In genomic region chr3:49904448-49904847, GRCh38 we compare ENCODE assay signal across 16 cellular contexts. TPM values are rescaled to one million over a fixed set of nuclear protein-coding genes. Genes with fewer than 3 reads are reported as not detected.
A peak's percentile ranks its signal among the peaks of the same experiment; 100 is the strongest.
DNase-seq lines count a peak whose midpoint lies in the region; ATAC-seq and TF ChIP-seq lines count a peak whose summit lies in the region.
"Not testable (repeated sequence)": the region's sequence is repeated elsewhere in the genome, so short reads cannot be mapped to it uniquely, and the experiment has no call there.
"Had no signal": no experiment of that assay in that cellular context is flagged by ENCODE, and none has a peak within 500 bp of the region (broad histone marks: within the 10 kb centered on the region; RNA-seq: fewer than 3 reads in every experiment).

No MANE protein-coding gene starts in this region.

- not testable (repeated sequence) for H3K27me3 ChIP-seq in CD4-positive, CD25-positive, alpha-beta regulatory T cell (ENCODE audit: control insufficient read depth, insufficient read depth, low read length); neuronal stem cell (ENCODE audit: control insufficient read depth in 3 of 3, insufficient read depth in 3 of 3, low read depth in 1 of 3, low read length in 3 of 3); upper lobe of right lung

- not testable (repeated sequence) for H3K79me1 ChIP-seq in neuronal stem cell (ENCODE audit: low read depth, low read length)

- H2BK5ac ChIP-seq in neuronal stem cell (ENCODE audit: low read length): not testable (repeated sequence)

- H2BK12ac ChIP-seq in neuronal stem cell (ENCODE audit: low read length): not testable (repeated sequence)

- peak overlapping the region in 3 of 4 donors; percentile 86 to 88 (median 87) for H3K4me3 Mint-ChIP-seq in CD4-positive, CD25-positive, alpha-beta regulatory T cell
- H3K4me3 Mint-ChIP-seq in IgD-negative memory B cell: peak overlapping the region in 3 of 4 donors; percentile 86 to 95 (median 94)
- H3K4me3 Mint-ChIP-seq in T-helper 1 cell treated with Interleukin-12 subunit alpha and Interleukin-12 subunit beta and Interleukin-4 antibody, amounts not matched to agents 30 μg/mL and 1 μg/mL, for 36 hours: not testable (repeated sequence)
- H3K4me3 Mint-ChIP-seq in activated T-cell treated with anti-CD3 and anti-CD28 coated beads, Interleukin-2, amount 50 U/mL, for 72 hours: peak overlapping the region; percentile 84 to 91
- H3K4me3 Mint-ChIP-seq in central memory CD8-positive, alpha-beta T cell: peak overlapping the region; percentile 76

- H4K91ac ChIP-seq in neuronal stem cell (ENCODE audit: low read depth, low read length, poor library complexity): not testable (repeated sequence)

- H3K4me1 Mint-ChIP-seq in CD4-positive, CD25-positive, alpha-beta regulatory T cell: peaks cover 13 to 40% (median 19%) of the 10 kb centered on the region in 4 donors
- peaks cover 15 to 18% (median 17%) of the 10 kb centered on the region in 3 donors for H3K4me1 Mint-ChIP-seq in IgD-negative memory B cell
- H3K4me1 Mint-ChIP-seq in T-helper 1 cell treated with Interleukin-12 subunit alpha and Interleukin-12 subunit beta and Interleukin-4 antibody, amounts not matched to agents 30 μg/mL and 1 μg/mL, for 36 hours (ENCODE audit: low read depth): peaks cover 25% of the 10 kb centered on the region
- H3K4me1 Mint-ChIP-seq in activated T-cell treated with anti-CD3 and anti-CD28 coated beads, Interleukin-2, amount 50 U/mL, for 72 hours (ENCODE audit: low read depth): peaks cover 15% of the 10 kb centered on the region
- H3K4me1 Mint-ChIP-seq in central memory CD8-positive, alpha-beta T cell: peaks cover 19% of the 10 kb centered on the region

- TF ChIP-seq CTCF in upper lobe of right lung (IDR thresholded peaks at IDR 0.05): not testable (repeated sequence)

- peak overlapping the region; percentile 70 for H2BK15ac ChIP-seq in neuronal stem cell (ENCODE audit: low read length)

- peak overlapping the region in 2 of 3 donors; percentile 88 to 96 for H3K27ac Mint-ChIP-seq in CD4-positive, CD25-positive, alpha-beta regulatory T cell
- not testable (repeated sequence) for H3K27ac Mint-ChIP-seq in IgD-negative memory B cell; activated T-cell treated with anti-CD3 and anti-CD28 coated beads, Interleukin-2, amount 50 U/mL, for 72 hours
- H3K27ac Mint-ChIP-seq in T-helper 1 cell treated with Interleukin-12 subunit alpha and Interleukin-12 subunit beta and Interleukin-4 antibody, amounts not matched to agents 30 μg/mL and 1 μg/mL, for 36 hours: peak overlapping the region; percentile 85
- H3K27ac Mint-ChIP-seq in central memory CD8-positive, alpha-beta T cell (ENCODE audit: low read depth): peak overlapping the region; percentile 62

- DNase-seq in CD4-positive, CD25-positive, alpha-beta regulatory T cell; activated T-cell treated with anti-CD3 and anti-CD28 coated beads, Interleukin-2, amount 50 U/mL, for 72 hours; central memory CD8-positive, alpha-beta T cell (ENCODE audit: low spot score in 2 of 2); neuronal stem cell (ENCODE audit: low spot score); upper lobe of right lung: not testable (repeated sequence)
- DNase-seq in islet precursor cell: peak; percentile 48

- H3K23ac ChIP-seq in neuronal stem cell (ENCODE audit: low read depth, low read length, poor library complexity): not testable (repeated sequence)

- H3K36me3 ChIP-seq in CD4-positive, CD25-positive, alpha-beta regulatory T cell (ENCODE audit: control insufficient read depth, insufficient read depth, low read length); neuronal stem cell (replicated peaks in 1 of 2; ENCODE audit: control insufficient read depth in 2 of 2, insufficient read depth in 2 of 2, low read length in 2 of 2); upper lobe of right lung: not testable (repeated sequence)

- not testable (repeated sequence) for H3K36me3 Mint-ChIP-seq in CD4-positive, CD25-positive, alpha-beta regulatory T cell; IgD-negative memory B cell; T-helper 1 cell treated with Interleukin-12 subunit alpha and Interleukin-12 subunit beta and Interleukin-4 antibody, amounts not matched to agents 30 μg/mL and 1 μg/mL, for 36 hours (ENCODE audit: low read depth); activated T-cell treated with anti-CD3 and anti-CD28 coated beads, Interleukin-2, amount 50 U/mL, for 72 hours (ENCODE audit: insufficient read depth in 2 of 2); central memory CD8-positive, alpha-beta T cell (ENCODE audit: insufficient read depth)

- intact Hi-C loops in upper lobe of right lung (cut with DNase I): not testable (repeated sequence)

- not testable (repeated sequence) for H3K27me3 Mint-ChIP-seq in CD4-positive, CD25-positive, alpha-beta regulatory T cell; IgD-negative memory B cell; T-helper 1 cell treated with Interleukin-12 subunit alpha and Interleukin-12 subunit beta and Interleukin-4 antibody, amounts not matched to agents 30 μg/mL and 1 μg/mL, for 36 hours (ENCODE audit: low read depth); activated T-cell treated with anti-CD3 and anti-CD28 coated beads, Interleukin-2, amount 50 U/mL, for 72 hours (ENCODE audit: low read depth); central memory CD8-positive, alpha-beta T cell

- H3K4ac ChIP-seq in neuronal stem cell (ENCODE audit: low read length): not testable (repeated sequence)

- H4K8ac ChIP-seq in neuronal stem cell (ENCODE audit: low read depth, low read length): not testable (repeated sequence)

- H3K9ac ChIP-seq in neuronal stem cell (ENCODE audit: low read depth, low read length, poor library complexity): not testable (repeated sequence)

- not testable (repeated sequence) for H3K4me2 ChIP-seq in neuronal stem cell (ENCODE audit: insufficient read depth, low read length, poor library complexity, severe bottlenecking)

- H3K18ac ChIP-seq in neuronal stem cell (ENCODE audit: low read length): not testable (repeated sequence)

- not testable (repeated sequence) for ATAC-seq in CD4-positive, CD25-positive, alpha-beta regulatory T cell (ENCODE audit: low read depth in 2 of 2); activated T-cell treated with anti-CD3 and anti-CD28 coated beads, Interleukin-2, amount 50 U/mL, for 72 hours (replicated peaks in 1 of 2); central memory CD8-positive, alpha-beta T cell (replicated peaks; ENCODE audit: extremely low read depth, poor library complexity, severe bottlenecking); upper lobe of right lung

- not testable (repeated sequence) for H3K4me3 ChIP-seq in CD4-positive, CD25-positive, alpha-beta regulatory T cell (ENCODE audit: low read depth, low read length); neuronal stem cell (ENCODE audit: low read length in 2 of 2)
- H3K4me3 ChIP-seq in upper lobe of right lung: peak overlapping the region; percentile 45

- not testable (repeated sequence) for H3K9me3 ChIP-seq in CD4-positive, CD25-positive, alpha-beta regulatory T cell (ENCODE audit: control insufficient read depth in 2 of 2, low read length in 2 of 2); neuronal stem cell (replicated peaks in 1 of 2; ENCODE audit: control insufficient read depth in 2 of 2, insufficient read depth in 1 of 2, low read depth in 1 of 2, low read length in 2 of 2); upper lobe of right lung

- peak overlapping the region; percentile 47 for H3K27ac ChIP-seq in CD4-positive, CD25-positive, alpha-beta regulatory T cell (ENCODE audit: insufficient read depth, low read length, poor library complexity, severe bottlenecking)
- not testable (repeated sequence) for H3K27ac ChIP-seq in neuronal stem cell (replicated peaks; ENCODE audit: low read length); upper lobe of right lung

- not testable (repeated sequence) for H2BK120ac ChIP-seq in neuronal stem cell (ENCODE audit: low read depth, low read length)

- H2AFZ ChIP-seq in neuronal stem cell (ENCODE audit: low read length): not testable (repeated sequence)

- not testable (repeated sequence) for H2AK5ac ChIP-seq in neuronal stem cell (ENCODE audit: low read depth, low read length)

- not testable (repeated sequence) for H3K9me3 Mint-ChIP-seq in CD4-positive, CD25-positive, alpha-beta regulatory T cell; IgD-negative memory B cell; T-helper 1 cell treated with Interleukin-12 subunit alpha and Interleukin-12 subunit beta and Interleukin-4 antibody, amounts not matched to agents 30 μg/mL and 1 μg/mL, for 36 hours; activated T-cell treated with anti-CD3 and anti-CD28 coated beads, Interleukin-2, amount 50 U/mL, for 72 hours; central memory CD8-positive, alpha-beta T cell

- not testable (repeated sequence) for H3K14ac ChIP-seq in neuronal stem cell (ENCODE audit: low read length)

- WGBS in neuronal stem cell (ENCODE audit: extremely low coverage in 2 of 2, insufficient read length in 2 of 2, insufficient replicate concordance in 1 of 2), 2 donors: no CpG with 5 or more reads among the region's 13 CpGs

- peaks cover 26% of the 10 kb centered on the region for H3K4me1 ChIP-seq in CD4-positive, CD25-positive, alpha-beta regulatory T cell (ENCODE audit: control insufficient read depth, insufficient read depth, low read length, poor library complexity, severe bottlenecking)
- not testable (repeated sequence) for H3K4me1 ChIP-seq in neuronal stem cell (ENCODE audit: control insufficient read depth in 2 of 2, insufficient read depth in 1 of 2, low read depth in 1 of 2, low read length in 2 of 2)
- peaks cover 44% of the 10 kb centered on the region for H3K4me1 ChIP-seq in upper lobe of right lung

RNA-seq across cellular contexts. Expression of gene MST1R, which starts 0.8 kb away (rescaled TPM):
- total RNA-seq in CD4-positive, CD25-positive, alpha-beta regulatory T cell: 2.0 TPM
- under 1 TPM in 2 of 4 donors, not detected in 2; 0.25 to 0.31 TPM for polyA plus RNA-seq in CD4-positive, CD25-positive, alpha-beta regulatory T cell
- polyA plus RNA-seq in IgD-negative memory B cell: 1.2 TPM
- total RNA-seq in activated T-cell treated with anti-CD3 and anti-CD28 coated beads, Interleukin-2, amount 50 U/mL, for 72 hours: 1 to 10 TPM in 1 of 2 donors, under 1 TPM in 1; 0.84 to 2.4 TPM
- 0.81 TPM for polyA plus RNA-seq in neuronal stem cell (2013, experiment 1 of 2)
- polyA plus RNA-seq in neuronal stem cell (2013, experiment 2 of 2): 0.64 TPM
- total RNA-seq in upper lobe of right lung: 46.2 TPM

RNA-seq across cellular contexts. Expression of gene MON1A, which starts 25.2 kb away (rescaled TPM):
- total RNA-seq in CD4-positive, CD25-positive, alpha-beta regulatory T cell: 4.7 TPM
- polyA plus RNA-seq in CD4-positive, CD25-positive, alpha-beta regulatory T cell: 10 to 100 TPM; 14.9 to 20.1 (median 19.2) TPM
- polyA plus RNA-seq in IgD-negative memory B cell: 12.1 TPM
- total RNA-seq in activated T-cell treated with anti-CD3 and anti-CD28 coated beads, Interleukin-2, amount 50 U/mL, for 72 hours: 10 to 100 TPM in 1 of 2 donors, 1 to 10 TPM in 1; 9.1 to 12.0 TPM
- polyA plus RNA-seq in neuronal stem cell (2013, experiment 1 of 2): 5.6 TPM
- polyA plus RNA-seq in neuronal stem cell (2013, experiment 2 of 2): 5.6 TPM
- total RNA-seq in upper lobe of right lung: 10.2 TPM

RNA-seq across cellular contexts. Expression of gene CAMKV, which starts 34.7 kb away (rescaled TPM):
- total RNA-seq in CD4-positive, CD25-positive, alpha-beta regulatory T cell: not detected
- polyA plus RNA-seq in CD4-positive, CD25-positive, alpha-beta regulatory T cell: not detected
- not detected for polyA plus RNA-seq in IgD-negative memory B cell
- under 1 TPM in 1 of 2 donors, not detected in 1; 0.50 TPM for total RNA-seq in activated T-cell treated with anti-CD3 and anti-CD28 coated beads, Interleukin-2, amount 50 U/mL, for 72 hours
- 10.0 TPM for polyA plus RNA-seq in neuronal stem cell (2013, experiment 1 of 2)
- polyA plus RNA-seq in neuronal stem cell (2013, experiment 2 of 2): 9.6 TPM
- not detected for total RNA-seq in upper lobe of right lung
- total RNA-seq: cardiac septum, epithelial cell of proximal tubule, foreskin keratinocyte, GM23248, RPMI7951, smooth muscle cell had no signal
- polyA plus RNA-seq: AG04450, foreskin keratinocyte, smooth muscle cell, urinary bladder had no signal

RNA-seq across cellular contexts. Expression of gene RBM6, which starts 35.5 kb away (rescaled TPM):
- total RNA-seq in CD4-positive, CD25-positive, alpha-beta regulatory T cell: 142 TPM
- 10 to 100 TPM; 23.1 to 27.4 (median 24.7) TPM for polyA plus RNA-seq in CD4-positive, CD25-positive, alpha-beta regulatory T cell
- 65.1 TPM for polyA plus RNA-seq in IgD-negative memory B cell
- total RNA-seq in activated T-cell treated with anti-CD3 and anti-CD28 coated beads, Interleukin-2, amount 50 U/mL, for 72 hours: 10 to 100 TPM; 57.4 to 70.4 TPM
- polyA plus RNA-seq in neuronal stem cell (2013, experiment 1 of 2): 86.7 TPM
- 85.7 TPM for polyA plus RNA-seq in neuronal stem cell (2013, experiment 2 of 2)
- total RNA-seq in upper lobe of right lung: 110 TPM

RNA-seq across cellular contexts. Expression of gene TRAIP, which starts 48.1 kb away (rescaled TPM):
- total RNA-seq in CD4-positive, CD25-positive, alpha-beta regulatory T cell: 7.9 TPM
- polyA plus RNA-seq in CD4-positive, CD25-positive, alpha-beta regulatory T cell: 1 to 10 TPM in 3 of 4 donors, under 1 TPM in 1; 0.52 to 3.2 (median 1.7) TPM
- polyA plus RNA-seq in IgD-negative memory B cell: 5.4 TPM
- total RNA-seq in activated T-cell treated with anti-CD3 and anti-CD28 coated beads, Interleukin-2, amount 50 U/mL, for 72 hours: 10 to 100 TPM; 28.0 to 47.2 TPM
- 19.8 TPM for polyA plus RNA-seq in neuronal stem cell (2013, experiment 1 of 2)
- polyA plus RNA-seq in neuronal stem cell (2013, experiment 2 of 2): 20.0 TPM
- 1.5 TPM for total RNA-seq in upper lobe of right lung

Comparison
In these comparisons a context has a peak if more than half of its experiments do, and no peak if none do; other contexts are left out.
1. RNA of gene MST1R, which starts 0.8 kb away (total RNA-seq): 46.2 TPM in upper lobe of right lung (single experiment); 0.84 to 2.4 TPM in activated T-cell treated with anti-CD3 and anti-CD28 coated beads, Interleukin-2, amount 50 U/mL, for 72 hours and 2.0 TPM in CD4-positive, CD25-positive, alpha-beta regulatory T cell (single experiment); every median in the first group is over 10 times any median in the second.